14 cellular contexts compared by ENCODE assay signal in genomic region chr10:32906595-32906994, GRCh38.
"Had no signal": no experiment of that assay in that cellular context is flagged by ENCODE, and none has a peak within 500 bp of the region (broad histone marks: within the 10 kb centered on the region; RNA-seq: fewer than 3 reads in every experiment).

No MANE protein-coding gene starts in this region.

- H2AFZ ChIP-seq: neural progenitor cell had no signal

- H3K27ac Mint-ChIP-seq: activated naive CD4-positive, alpha-beta T cell treated with anti-CD3 and anti-CD28 coated beads, Interleukin-2, amount 50 U/mL, for 72 hours; brain; neural progenitor cell; T-helper 1 cell treated with Interleukin-12 subunit alpha and Interleukin-12 subunit beta and Interleukin-4 antibody, amounts not matched to agents 30 μg/mL and 1 μg/mL, for 36 hours; type B pancreatic cell had no signal

- H3K27ac ChIP-seq: neural progenitor cell, ovary, suprapubic skin had no signal

- H3K4me3 Mint-ChIP-seq: brain; central memory CD8-positive, alpha-beta T cell; neural progenitor cell; T-helper 1 cell treated with Interleukin-12 subunit alpha and Interleukin-12 subunit beta and Interleukin-4 antibody, amounts not matched to agents 30 μg/mL and 1 μg/mL, for 36 hours; type B pancreatic cell had no signal

- DNase-seq: activated CD4-positive, alpha-beta T cell treated with anti-CD3 and anti-CD28 coated beads, Interleukin-2, amount 50 U/mL, for 4 hours; activated CD8-positive, alpha-beta memory T cell treated with anti-CD3 and anti-CD28 coated beads, Interleukin-2, amount 50 U/mL, for 48 hours; amygdala; hippocampal formation; ovary; stimulated activated CD4-positive, alpha-beta T cell treated with anti-CD3 and anti-CD28 coated beads, Interleukin-12 subunit alpha, Interleukin-12 subunit beta, amount 100 ng/mL, for 4 hours; stimulated activated naive CD4-positive, alpha-beta T cell treated with Interleukin-2 at 50 U/mL for 16 hours had no signal

- H3K9ac ChIP-seq: neural progenitor cell had no signal

- ATAC-seq: activated naive CD4-positive, alpha-beta T cell treated with anti-CD3 and anti-CD28 coated beads, Interleukin-2, amount 50 U/mL, for 72 hours had no signal

- H3K36me3 ChIP-seq: ovary had no signal

- H3K27me3 Mint-ChIP-seq: brain; central memory CD8-positive, alpha-beta T cell; type B pancreatic cell had no signal

- H3K27me3 ChIP-seq: neural progenitor cell, ovary, suprapubic skin had no signal

- H3K4me2 ChIP-seq: neural progenitor cell had no signal

- H3K9me3 ChIP-seq: ovary, suprapubic skin had no signal

- H3K4me3 ChIP-seq: neural progenitor cell, ovary, suprapubic skin had no signal

- H3K9me3 Mint-ChIP-seq: activated naive CD4-positive, alpha-beta T cell treated with anti-CD3 and anti-CD28 coated beads, Interleukin-2, amount 50 U/mL, for 72 hours; brain; central memory CD8-positive, alpha-beta T cell; neural progenitor cell; T-helper 1 cell treated with Interleukin-12 subunit alpha and Interleukin-12 subunit beta and Interleukin-4 antibody, amounts not matched to agents 30 μg/mL and 1 μg/mL, for 36 hours; type B pancreatic cell had no signal

- H3K4me1 ChIP-seq: neural progenitor cell, suprapubic skin had no signal

- H3K4me1 Mint-ChIP-seq: central memory CD8-positive, alpha-beta T cell had no signal
